In the genomic region with DNA sequence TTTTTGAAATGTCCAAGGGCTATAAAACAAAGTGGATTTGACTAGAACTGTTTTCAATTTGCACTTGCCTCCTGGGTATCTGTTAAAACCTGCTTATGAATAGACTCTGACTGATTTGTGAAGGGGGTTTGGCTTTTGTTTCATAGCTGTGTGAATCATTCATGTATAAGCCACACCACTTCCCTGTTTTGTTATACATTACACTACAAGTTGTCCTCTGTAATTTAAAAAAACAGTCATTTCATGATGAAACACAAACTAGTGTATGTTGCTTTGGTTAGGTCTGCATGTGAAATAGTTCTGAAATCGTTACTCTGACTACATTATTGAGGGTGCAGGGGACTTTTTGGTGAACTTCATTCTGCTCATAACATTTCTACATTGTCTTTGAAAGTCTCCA, we compare ENCODE assay signal across 11 cellular contexts.
DNase-seq lines count a peak whose midpoint lies in the region; ATAC-seq and TF ChIP-seq lines count a peak whose summit lies in the region.
"Had no signal": no experiment of that assay in that cellular context is flagged by ENCODE, and none has a peak within 500 bp of the region (broad histone marks: within the 10 kb centered on the region; RNA-seq: fewer than 3 reads in every experiment).

No MANE protein-coding gene starts in this region.

- H3K9ac ChIP-seq in neuronal stem cell (ENCODE audit: low read depth, low read length, poor library complexity) = no peak overlapping the region

- H2BK12ac ChIP-seq in neuronal stem cell (ENCODE audit: low read length) = no peak overlapping the region

- H4K91ac ChIP-seq in neuronal stem cell (ENCODE audit: low read depth, low read length, poor library complexity) = no peak overlapping the region

- no peak overlapping the region for H3K4me3 ChIP-seq in neuronal stem cell (ENCODE audit: low read length in 2 of 2)
- H3K4me3 ChIP-seq in Peyer's patch = no peak overlapping the region

- no peak overlapping the region for H2AK5ac ChIP-seq in neuronal stem cell (ENCODE audit: low read depth, low read length)

- no peak overlapping the region for H3K4me2 ChIP-seq in neuronal stem cell (ENCODE audit: insufficient read depth, low read length, poor library complexity, severe bottlenecking)

- no peak overlapping the region for H3K4ac ChIP-seq in neuronal stem cell (ENCODE audit: low read length)

- ATAC-seq in HG02870 (IDR thresholded peaks at IDR 0.05; ENCODE audit: unreplicated experiment) = peak; percentile 95
- ATAC-seq: HCT116 had no signal

- no peak overlapping the region for H2BK5ac ChIP-seq in neuronal stem cell (ENCODE audit: low read length)

- H3K79me1 ChIP-seq in neuronal stem cell (ENCODE audit: low read depth, low read length) = no peaks in the 10 kb centered on the region

- no peak overlapping the region for H4K8ac ChIP-seq in neuronal stem cell (ENCODE audit: low read depth, low read length)

- H3K9me3 ChIP-seq in neuronal stem cell (replicated peaks in 1 of 2; ENCODE audit: control insufficient read depth in 2 of 2, insufficient read depth in 1 of 2, low read depth in 1 of 2, low read length in 2 of 2) (no peaks in the 10 kb centered on the region), Peyer's patch (no peaks in the 10 kb centered on the region)

- H3K36me3 ChIP-seq in neuronal stem cell (replicated peaks in 1 of 2; ENCODE audit: control insufficient read depth in 2 of 2, insufficient read depth in 2 of 2, low read length in 2 of 2) (no peaks in the 10 kb centered on the region), Peyer's patch (no peaks in the 10 kb centered on the region)

- peak overlapping the region; percentile 6 for H2AFZ ChIP-seq in neuronal stem cell (ENCODE audit: low read length)

- no CpG with 5 or more reads among the region's 1 CpG for WGBS in neuronal stem cell (ENCODE audit: extremely low coverage in 2 of 2, insufficient read length in 2 of 2, insufficient replicate concordance in 1 of 2), 2 donors

- H3K23ac ChIP-seq in neuronal stem cell (ENCODE audit: low read depth, low read length, poor library complexity) = no peak overlapping the region

- H3K27ac ChIP-seq in neuronal stem cell (replicated peaks; ENCODE audit: low read length) (no peak overlapping the region), Peyer's patch (no peak overlapping the region)
- H3K27ac ChIP-seq: 22Rv1 had no signal

- DNase-seq in DMS53 (lab: John Stamatoyannopoulos, UW) = peak; percentile 45
- no peak for DNase-seq in DMS53 treated with DMSO at 0.1 percent for 48 hours (lab: John Stamatoyannopoulos, UW; ENCODE audit: unreplicated experiment)
- DNase-seq in NCI-H2107 treated with DMSO at 0.1 percent for 48 hours (lab: John Stamatoyannopoulos, UW; ENCODE audit: unreplicated experiment) = peak; percentile 82
- no peak for DNase-seq in neuronal stem cell (ENCODE audit: low spot score)
- no peak for DNase-seq in NCI-H446 treated with DMSO at 0.1 percent for 48 hours (lab: John Stamatoyannopoulos, UW)
- DNase-seq in Peyer's patch = no peak
- no peak for DNase-seq in NCI-H524 treated with DMSO at 0.1 percent for 48 hours (lab: John Stamatoyannopoulos, UW)
- DNase-seq: mesendoderm had no signal

- no peak overlapping the region for H3K18ac ChIP-seq in neuronal stem cell (ENCODE audit: low read length)

- no peak for TF ChIP-seq POLR2A in Peyer's patch (IDR thresholded peaks at IDR 0.05)

- no peak overlapping the region for H2BK120ac ChIP-seq in neuronal stem cell (ENCODE audit: low read depth, low read length)

- no peak overlapping the region for H2BK15ac ChIP-seq in neuronal stem cell (ENCODE audit: low read length)

- H3K27me3 ChIP-seq in neuronal stem cell (ENCODE audit: control insufficient read depth in 3 of 3, insufficient read depth in 3 of 3, low read depth in 1 of 3, low read length in 3 of 3) (no peaks in the 10 kb centered on the region), Peyer's patch (no peaks in the 10 kb centered on the region)

- no peak for TF ChIP-seq CTCF in Peyer's patch (IDR thresholded peaks at IDR 0.05)

- no peak overlapping the region for H3K14ac ChIP-seq in neuronal stem cell (ENCODE audit: low read length)

- H3K4me1 ChIP-seq in neuronal stem cell (ENCODE audit: control insufficient read depth in 2 of 2, insufficient read depth in 1 of 2, low read depth in 1 of 2, low read length in 2 of 2) = peaks cover 0 to 4% of the 10 kb centered on the region in 2 donors
- no peaks in the 10 kb centered on the region for H3K4me1 ChIP-seq in Peyer's patch

Comparison
In these comparisons a context has a peak if more than half of its experiments do, and no peak if none do; other contexts are left out.
1. DNase-seq: peak in DMS53 (single experiment) and NCI-H2107 treated with DMSO at 0.1 percent for 48 hours (single experiment); none in DMS53 treated with DMSO at 0.1 percent for 48 hours (single experiment), neuronal stem cell (single experiment), NCI-H446 treated with DMSO at 0.1 percent for 48 hours (single experiment), Peyer's patch (0 of 3) and NCI-H524 treated with DMSO at 0.1 percent for 48 hours (single experiment).